In genomic region chr4:134390327-134390726, GRCh38 we compare ENCODE assay signal across 11 cellular contexts.
"Had no signal": no experiment of that assay in that cellular context is flagged by ENCODE, and none has a peak within 500 bp of the region (broad histone marks: within the 10 kb centered on the region; RNA-seq: fewer than 3 reads in every experiment).

No MANE protein-coding gene starts in this region.

- H3K4me3 Mint-ChIP-seq: GM23338, H9, HFFc6 had no signal

- ATAC-seq: GM23338, HCT116 had no signal

- H2AFZ ChIP-seq: GM23248, GM23338 had no signal

- H3K4me2 ChIP-seq: GM23338 had no signal

- H3K27ac ChIP-seq: GM23248 had no signal

- H3K4me3 ChIP-seq: GM23248, GM23338, HAP-1 had no signal

- DNase-seq: GM23248, GOT3, H7, H9, HCEC 1CT, HFFc6 had no signal

- H3K9me3 ChIP-seq: HAP-1 had no signal

- H3K9me3 Mint-ChIP-seq: GM23338, HFFc6 had no signal

- FAIRE-seq: H1, H54 had no signal

- H3K4me1 ChIP-seq: HAP-1 had no signal

- H3K9ac ChIP-seq: GM23248 had no signal

- H3K27ac Mint-ChIP-seq: GM23338, H9, HFFc6 had no signal

- H3K36me3 ChIP-seq: HAP-1 had no signal
